In genomic region chr17:50495918-50496317, GRCh38 we compare ENCODE assay signal across 1 cellular context.
TF ChIP-seq lines count a peak whose summit lies in the region.

No MANE protein-coding gene starts in this region.

TF ChIP-seq in SK-N-SH, 30 proteins besides CTCF, POLR2A, EP300 and RAD21 (continued from another document):
- TF ChIP-seq, protein P1, sequence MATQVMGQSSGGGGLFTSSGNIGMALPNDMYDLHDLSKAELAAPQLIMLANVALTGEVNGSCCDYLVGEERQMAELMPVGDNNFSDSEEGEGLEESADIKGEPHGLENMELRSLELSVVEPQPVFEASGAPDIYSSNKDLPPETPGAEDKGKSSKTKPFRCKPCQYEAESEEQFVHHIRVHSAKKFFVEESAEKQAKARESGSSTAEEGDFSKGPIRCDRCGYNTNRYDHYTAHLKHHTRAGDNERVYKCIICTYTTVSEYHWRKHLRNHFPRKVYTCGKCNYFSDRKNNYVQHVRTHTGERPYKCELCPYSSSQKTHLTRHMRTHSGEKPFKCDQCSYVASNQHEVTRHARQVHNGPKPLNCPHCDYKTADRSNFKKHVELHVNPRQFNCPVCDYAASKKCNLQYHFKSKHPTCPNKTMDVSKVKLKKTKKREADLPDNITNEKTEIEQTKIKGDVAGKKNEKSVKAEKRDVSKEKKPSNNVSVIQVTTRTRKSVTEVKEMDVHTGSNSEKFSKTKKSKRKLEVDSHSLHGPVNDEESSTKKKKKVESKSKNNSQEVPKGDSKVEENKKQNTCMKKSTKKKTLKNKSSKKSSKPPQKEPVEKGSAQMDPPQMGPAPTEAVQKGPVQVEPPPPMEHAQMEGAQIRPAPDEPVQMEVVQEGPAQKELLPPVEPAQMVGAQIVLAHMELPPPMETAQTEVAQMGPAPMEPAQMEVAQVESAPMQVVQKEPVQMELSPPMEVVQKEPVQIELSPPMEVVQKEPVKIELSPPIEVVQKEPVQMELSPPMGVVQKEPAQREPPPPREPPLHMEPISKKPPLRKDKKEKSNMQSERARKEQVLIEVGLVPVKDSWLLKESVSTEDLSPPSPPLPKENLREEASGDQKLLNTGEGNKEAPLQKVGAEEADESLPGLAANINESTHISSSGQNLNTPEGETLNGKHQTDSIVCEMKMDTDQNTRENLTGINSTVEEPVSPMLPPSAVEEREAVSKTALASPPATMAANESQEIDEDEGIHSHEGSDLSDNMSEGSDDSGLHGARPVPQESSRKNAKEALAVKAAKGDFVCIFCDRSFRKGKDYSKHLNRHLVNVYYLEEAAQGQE (IDR thresholded peaks at IDR 0.05; ENCODE audit: low read depth, low read length): no peak
- no peak for TF ChIP-seq NRF1 (IDR thresholded peaks at IDR 0.05; ENCODE audit: low read depth, low read length)
- TF ChIP-seq RFX5 (IDR thresholded peaks at IDR 0.05; ENCODE audit: low read length): no peak
- no peak for TF ChIP-seq ZBTB33 (IDR thresholded peaks at IDR 0.05; ENCODE audit: borderline replicate concordance, low read depth)
- TF ChIP-seq GABPA (IDR thresholded peaks at IDR 0.05; ENCODE audit: low read depth): no peak
- no peak for TF ChIP-seq TEAD4 (IDR thresholded peaks at IDR 0.05; ENCODE audit: borderline replicate concordance, insufficient read depth)
- TF ChIP-seq, protein P2, sequence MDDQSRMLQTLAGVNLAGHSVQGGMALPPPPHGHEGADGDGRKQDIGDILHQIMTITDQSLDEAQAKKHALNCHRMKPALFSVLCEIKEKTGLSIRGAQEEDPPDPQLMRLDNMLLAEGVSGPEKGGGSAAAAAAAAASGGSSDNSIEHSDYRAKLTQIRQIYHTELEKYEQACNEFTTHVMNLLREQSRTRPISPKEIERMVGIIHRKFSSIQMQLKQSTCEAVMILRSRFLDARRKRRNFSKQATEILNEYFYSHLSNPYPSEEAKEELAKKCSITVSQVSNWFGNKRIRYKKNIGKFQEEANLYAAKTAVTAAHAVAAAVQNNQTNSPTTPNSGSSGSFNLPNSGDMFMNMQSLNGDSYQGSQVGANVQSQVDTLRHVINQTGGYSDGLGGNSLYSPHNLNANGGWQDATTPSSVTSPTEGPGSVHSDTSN (IDR thresholded peaks at IDR 0.05): no peak
- TF ChIP-seq ELF1 (IDR thresholded peaks at IDR 0.05): no peak
- 0 out of 2 replicates have a peak, but pooled peaks have one; percentile 3 for TF ChIP-seq TCF12 (IDR thresholded peaks at IDR 0.05)
- TF ChIP-seq TAF1 (IDR thresholded peaks at IDR 0.05; ENCODE audit: borderline replicate concordance, low read depth, low read length): no peak
- TF ChIP-seq NFIC (IDR thresholded peaks at IDR 0.05; ENCODE audit: borderline replicate concordance): no peak
- no peak for TF ChIP-seq SIN3A (IDR thresholded peaks at IDR 0.05; ENCODE audit: borderline replicate concordance, low read depth, low read length)
- TF ChIP-seq CHD2 (IDR thresholded peaks at IDR 0.05; ENCODE audit: low read length, partially characterized antibody): no peak
- TF ChIP-seq USF2 (IDR thresholded peaks at IDR 0.05; ENCODE audit: borderline replicate concordance, low read depth, low read length): no peak
- no peak for TF ChIP-seq SMC3 (IDR thresholded peaks at IDR 0.05; ENCODE audit: low read depth, low read length)
- peak; percentile 59; the same call in 1 of the 2 replicates for TF ChIP-seq FOSL2 (IDR thresholded peaks at IDR 0.05; ENCODE audit: borderline replicate concordance, low read depth)
